1 cellular context compared by ENCODE assay signal in the genomic region with DNA sequence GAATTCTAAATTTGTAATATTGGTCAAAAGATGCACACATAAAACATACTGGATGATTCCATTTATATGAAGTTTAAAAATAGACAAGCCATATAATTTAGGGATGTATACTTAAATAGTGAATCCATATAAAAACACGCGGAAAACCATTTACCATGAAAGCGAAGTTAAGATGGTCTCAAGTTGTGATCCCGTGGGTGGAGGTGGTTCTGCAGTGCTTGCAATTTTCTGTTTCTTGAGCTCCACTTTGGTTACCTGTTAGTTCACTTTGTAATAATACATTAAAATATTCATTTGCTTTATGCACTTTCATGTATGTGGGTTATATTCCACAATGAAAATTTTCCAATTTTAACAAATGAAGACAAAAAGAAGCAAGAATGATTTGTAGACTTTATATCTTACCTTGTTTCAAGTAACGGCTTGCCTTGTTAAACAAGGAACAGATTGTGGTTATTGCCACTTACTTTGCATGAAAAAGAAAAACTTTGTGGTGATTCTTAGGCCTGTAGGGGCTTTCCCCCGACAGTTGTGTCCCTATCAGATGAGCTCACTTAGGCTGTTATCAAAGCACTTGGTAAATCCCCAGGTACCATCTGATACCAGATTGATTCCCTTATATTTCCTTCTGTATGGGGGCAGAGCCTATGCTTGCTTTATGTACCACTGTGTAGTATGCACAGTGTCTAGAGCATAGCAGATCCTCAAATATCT.
TF ChIP-seq lines count a peak whose summit lies in the region.

No MANE protein-coding gene starts in this region.

TF ChIP-seq in GM12878, 131 proteins besides CTCF, POLR2A, EP300 and RAD21 (continued from another document):
- TF ChIP-seq CEBPB (IDR thresholded peaks at IDR 0.05; ENCODE audit: borderline replicate concordance in 1 of 2, low read depth in 2 of 2, low read length in 2 of 2): peak in 1 of 2 experiments; percentile 52; a peak in 1 of 4 replicates
- TF ChIP-seq, protein P1, sequence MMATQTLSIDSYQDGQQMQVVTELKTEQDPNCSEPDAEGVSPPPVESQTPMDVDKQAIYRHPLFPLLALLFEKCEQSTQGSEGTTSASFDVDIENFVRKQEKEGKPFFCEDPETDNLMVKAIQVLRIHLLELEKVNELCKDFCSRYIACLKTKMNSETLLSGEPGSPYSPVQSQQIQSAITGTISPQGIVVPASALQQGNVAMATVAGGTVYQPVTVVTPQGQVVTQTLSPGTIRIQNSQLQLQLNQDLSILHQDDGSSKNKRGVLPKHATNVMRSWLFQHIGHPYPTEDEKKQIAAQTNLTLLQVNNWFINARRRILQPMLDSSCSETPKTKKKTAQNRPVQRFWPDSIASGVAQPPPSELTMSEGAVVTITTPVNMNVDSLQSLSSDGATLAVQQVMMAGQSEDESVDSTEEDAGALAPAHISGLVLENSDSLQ (IDR thresholded peaks at IDR 0.05): peak; percentile 24; the same call in 1 of the 2 replicates
- peak; percentile 54 for TF ChIP-seq IKZF1 (conservative IDR thresholded peaks at IDR 0.05)
- TF ChIP-seq ZBED1 (IDR thresholded peaks at IDR 0.05; ENCODE audit: borderline replicate concordance): peak; percentile 64
- TF ChIP-seq MXI1 (IDR thresholded peaks at IDR 0.05; ENCODE audit: low read depth, low read length): no peak
- no peak for TF ChIP-seq SMAD5 (IDR thresholded peaks at IDR 0.05; ENCODE audit: low read depth)
- TF ChIP-seq, protein P2, sequence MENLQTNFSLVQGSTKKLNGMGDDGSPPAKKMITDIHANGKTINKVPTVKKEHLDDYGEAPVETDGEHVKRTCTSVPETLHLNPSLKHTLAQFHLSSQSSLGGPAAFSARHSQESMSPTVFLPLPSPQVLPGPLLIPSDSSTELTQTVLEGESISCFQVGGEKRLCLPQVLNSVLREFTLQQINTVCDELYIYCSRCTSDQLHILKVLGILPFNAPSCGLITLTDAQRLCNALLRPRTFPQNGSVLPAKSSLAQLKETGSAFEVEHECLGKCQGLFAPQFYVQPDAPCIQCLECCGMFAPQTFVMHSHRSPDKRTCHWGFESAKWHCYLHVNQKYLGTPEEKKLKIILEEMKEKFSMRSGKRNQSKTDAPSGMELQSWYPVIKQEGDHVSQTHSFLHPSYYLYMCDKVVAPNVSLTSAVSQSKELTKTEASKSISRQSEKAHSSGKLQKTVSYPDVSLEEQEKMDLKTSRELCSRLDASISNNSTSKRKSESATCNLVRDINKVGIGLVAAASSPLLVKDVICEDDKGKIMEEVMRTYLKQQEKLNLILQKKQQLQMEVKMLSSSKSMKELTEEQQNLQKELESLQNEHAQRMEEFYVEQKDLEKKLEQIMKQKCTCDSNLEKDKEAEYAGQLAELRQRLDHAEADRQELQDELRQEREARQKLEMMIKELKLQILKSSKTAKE (IDR thresholded peaks at IDR 0.05; ENCODE audit: low read depth, poor library complexity, severe bottlenecking): peak; percentile 55
- TF ChIP-seq, protein P3, sequence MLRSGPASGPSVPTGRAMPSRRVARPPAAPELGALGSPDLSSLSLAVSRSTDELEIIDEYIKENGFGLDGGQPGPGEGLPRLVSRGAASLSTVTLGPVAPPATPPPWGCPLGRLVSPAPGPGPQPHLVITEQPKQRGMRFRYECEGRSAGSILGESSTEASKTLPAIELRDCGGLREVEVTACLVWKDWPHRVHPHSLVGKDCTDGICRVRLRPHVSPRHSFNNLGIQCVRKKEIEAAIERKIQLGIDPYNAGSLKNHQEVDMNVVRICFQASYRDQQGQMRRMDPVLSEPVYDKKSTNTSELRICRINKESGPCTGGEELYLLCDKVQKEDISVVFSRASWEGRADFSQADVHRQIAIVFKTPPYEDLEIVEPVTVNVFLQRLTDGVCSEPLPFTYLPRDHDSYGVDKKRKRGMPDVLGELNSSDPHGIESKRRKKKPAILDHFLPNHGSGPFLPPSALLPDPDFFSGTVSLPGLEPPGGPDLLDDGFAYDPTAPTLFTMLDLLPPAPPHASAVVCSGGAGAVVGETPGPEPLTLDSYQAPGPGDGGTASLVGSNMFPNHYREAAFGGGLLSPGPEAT (IDR thresholded peaks at IDR 0.05; ENCODE audit: low read depth): peak; percentile 73
- peak; percentile 27; the same call in 1 of the 2 replicates for TF ChIP-seq TBL1XR1 (IDR thresholded peaks at IDR 0.05; ENCODE audit: low read depth, low read length)
- TF ChIP-seq KAT2A (conservative IDR thresholded peaks at IDR 0.05; ENCODE audit: control insufficient read depth, low read depth, low read length): no peak
- TF ChIP-seq BACH1 (IDR thresholded peaks at IDR 0.05; ENCODE audit: borderline replicate concordance): peak; percentile 21; the same call in 1 of the 2 replicates
- no peak for TF ChIP-seq ESRRA (IDR thresholded peaks at IDR 0.05; ENCODE audit: low read length)
- TF ChIP-seq ZNF207 (IDR thresholded peaks at IDR 0.05; ENCODE audit: borderline replicate concordance): no peak
- TF ChIP-seq, protein P4, sequence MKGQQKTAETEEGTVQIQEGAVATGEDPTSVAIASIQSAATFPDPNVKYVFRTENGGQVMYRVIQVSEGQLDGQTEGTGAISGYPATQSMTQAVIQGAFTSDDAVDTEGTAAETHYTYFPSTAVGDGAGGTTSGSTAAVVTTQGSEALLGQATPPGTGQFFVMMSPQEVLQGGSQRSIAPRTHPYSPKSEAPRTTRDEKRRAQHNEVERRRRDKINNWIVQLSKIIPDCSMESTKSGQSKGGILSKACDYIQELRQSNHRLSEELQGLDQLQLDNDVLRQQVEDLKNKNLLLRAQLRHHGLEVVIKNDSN (IDR thresholded peaks at IDR 0.05; ENCODE audit: borderline replicate concordance, extremely low read length, insufficient read depth, low read depth, low read length): no peak
- TF ChIP-seq ZSCAN29 (IDR thresholded peaks at IDR 0.05): no peak
- TF ChIP-seq EGR1 (IDR thresholded peaks at IDR 0.05; ENCODE audit: borderline replicate concordance in 1 of 2, low read depth in 2 of 2, low read length in 2 of 2): peak in 1 of 2 experiments; percentile 55; a peak in 1 of 3 replicates
- no peak for TF ChIP-seq CHD1 (IDR thresholded peaks at IDR 0.05; ENCODE audit: low read depth, low read length)
- no peak for TF ChIP-seq HDAC2 (IDR thresholded peaks at IDR 0.05)
- TF ChIP-seq POU2F2 (IDR thresholded peaks at IDR 0.05; ENCODE audit: borderline replicate concordance, low read depth, low read length): peak; percentile 89
- TF ChIP-seq, protein P5, sequence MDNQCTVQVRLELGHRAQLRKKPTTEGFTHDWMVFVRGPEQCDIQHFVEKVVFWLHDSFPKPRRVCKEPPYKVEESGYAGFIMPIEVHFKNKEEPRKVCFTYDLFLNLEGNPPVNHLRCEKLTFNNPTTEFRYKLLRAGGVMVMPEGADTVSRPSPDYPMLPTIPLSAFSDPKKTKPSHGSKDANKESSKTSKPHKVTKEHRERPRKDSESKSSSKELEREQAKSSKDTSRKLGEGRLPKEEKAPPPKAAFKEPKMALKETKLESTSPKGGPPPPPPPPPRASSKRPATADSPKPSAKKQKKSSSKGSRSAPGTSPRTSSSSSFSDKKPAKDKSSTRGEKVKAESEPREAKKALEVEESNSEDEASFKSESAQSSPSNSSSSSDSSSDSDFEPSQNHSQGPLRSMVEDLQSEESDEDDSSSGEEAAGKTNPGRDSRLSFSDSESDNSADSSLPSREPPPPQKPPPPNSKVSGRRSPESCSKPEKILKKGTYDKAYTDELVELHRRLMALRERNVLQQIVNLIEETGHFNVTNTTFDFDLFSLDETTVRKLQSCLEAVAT (IDR thresholded peaks at IDR 0.05): peak; percentile 66
- TF ChIP-seq, protein P6, sequence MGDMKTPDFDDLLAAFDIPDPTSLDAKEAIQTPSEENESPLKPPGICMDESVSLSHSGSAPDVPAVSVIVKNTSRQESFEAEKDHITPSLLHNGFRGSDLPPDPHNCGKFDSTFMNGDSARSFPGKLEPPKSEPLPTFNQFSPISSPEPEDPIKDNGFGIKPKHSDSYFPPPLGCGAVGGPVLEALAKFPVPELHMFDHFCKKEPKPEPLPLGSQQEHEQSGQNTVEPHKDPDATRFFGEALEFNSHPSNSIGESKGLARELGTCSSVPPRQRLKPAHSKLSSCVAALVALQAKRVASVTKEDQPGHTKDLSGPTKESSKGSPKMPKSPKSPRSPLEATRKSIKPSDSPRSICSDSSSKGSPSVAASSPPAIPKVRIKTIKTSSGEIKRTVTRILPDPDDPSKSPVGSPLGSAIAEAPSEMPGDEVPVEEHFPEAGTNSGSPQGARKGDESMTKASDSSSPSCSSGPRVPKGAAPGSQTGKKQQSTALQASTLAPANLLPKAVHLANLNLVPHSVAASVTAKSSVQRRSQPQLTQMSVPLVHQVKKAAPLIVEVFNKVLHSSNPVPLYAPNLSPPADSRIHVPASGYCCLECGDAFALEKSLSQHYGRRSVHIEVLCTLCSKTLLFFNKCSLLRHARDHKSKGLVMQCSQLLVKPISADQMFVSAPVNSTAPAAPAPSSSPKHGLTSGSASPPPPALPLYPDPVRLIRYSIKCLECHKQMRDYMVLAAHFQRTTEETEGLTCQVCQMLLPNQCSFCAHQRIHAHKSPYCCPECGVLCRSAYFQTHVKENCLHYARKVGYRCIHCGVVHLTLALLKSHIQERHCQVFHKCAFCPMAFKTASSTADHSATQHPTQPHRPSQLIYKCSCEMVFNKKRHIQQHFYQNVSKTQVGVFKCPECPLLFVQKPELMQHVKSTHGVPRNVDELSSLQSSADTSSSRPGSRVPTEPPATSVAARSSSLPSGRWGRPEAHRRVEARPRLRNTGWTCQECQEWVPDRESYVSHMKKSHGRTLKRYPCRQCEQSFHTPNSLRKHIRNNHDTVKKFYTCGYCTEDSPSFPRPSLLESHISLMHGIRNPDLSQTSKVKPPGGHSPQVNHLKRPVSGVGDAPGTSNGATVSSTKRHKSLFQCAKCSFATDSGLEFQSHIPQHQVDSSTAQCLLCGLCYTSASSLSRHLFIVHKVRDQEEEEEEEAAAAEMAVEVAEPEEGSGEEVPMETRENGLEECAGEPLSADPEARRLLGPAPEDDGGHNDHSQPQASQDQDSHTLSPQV (IDR thresholded peaks at IDR 0.05): no peak
- TF ChIP-seq, protein P7, sequence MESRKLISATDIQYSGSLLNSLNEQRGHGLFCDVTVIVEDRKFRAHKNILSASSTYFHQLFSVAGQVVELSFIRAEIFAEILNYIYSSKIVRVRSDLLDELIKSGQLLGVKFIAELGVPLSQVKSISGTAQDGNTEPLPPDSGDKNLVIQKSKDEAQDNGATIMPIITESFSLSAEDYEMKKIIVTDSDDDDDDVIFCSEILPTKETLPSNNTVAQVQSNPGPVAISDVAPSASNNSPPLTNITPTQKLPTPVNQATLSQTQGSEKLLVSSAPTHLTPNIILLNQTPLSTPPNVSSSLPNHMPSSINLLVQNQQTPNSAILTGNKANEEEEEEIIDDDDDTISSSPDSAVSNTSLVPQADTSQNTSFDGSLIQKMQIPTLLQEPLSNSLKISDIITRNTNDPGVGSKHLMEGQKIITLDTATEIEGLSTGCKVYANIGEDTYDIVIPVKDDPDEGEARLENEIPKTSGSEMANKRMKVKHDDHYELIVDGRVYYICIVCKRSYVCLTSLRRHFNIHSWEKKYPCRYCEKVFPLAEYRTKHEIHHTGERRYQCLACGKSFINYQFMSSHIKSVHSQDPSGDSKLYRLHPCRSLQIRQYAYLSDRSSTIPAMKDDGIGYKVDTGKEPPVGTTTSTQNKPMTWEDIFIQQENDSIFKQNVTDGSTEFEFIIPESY (IDR thresholded peaks at IDR 0.05): no peak
- TF ChIP-seq, protein P8, sequence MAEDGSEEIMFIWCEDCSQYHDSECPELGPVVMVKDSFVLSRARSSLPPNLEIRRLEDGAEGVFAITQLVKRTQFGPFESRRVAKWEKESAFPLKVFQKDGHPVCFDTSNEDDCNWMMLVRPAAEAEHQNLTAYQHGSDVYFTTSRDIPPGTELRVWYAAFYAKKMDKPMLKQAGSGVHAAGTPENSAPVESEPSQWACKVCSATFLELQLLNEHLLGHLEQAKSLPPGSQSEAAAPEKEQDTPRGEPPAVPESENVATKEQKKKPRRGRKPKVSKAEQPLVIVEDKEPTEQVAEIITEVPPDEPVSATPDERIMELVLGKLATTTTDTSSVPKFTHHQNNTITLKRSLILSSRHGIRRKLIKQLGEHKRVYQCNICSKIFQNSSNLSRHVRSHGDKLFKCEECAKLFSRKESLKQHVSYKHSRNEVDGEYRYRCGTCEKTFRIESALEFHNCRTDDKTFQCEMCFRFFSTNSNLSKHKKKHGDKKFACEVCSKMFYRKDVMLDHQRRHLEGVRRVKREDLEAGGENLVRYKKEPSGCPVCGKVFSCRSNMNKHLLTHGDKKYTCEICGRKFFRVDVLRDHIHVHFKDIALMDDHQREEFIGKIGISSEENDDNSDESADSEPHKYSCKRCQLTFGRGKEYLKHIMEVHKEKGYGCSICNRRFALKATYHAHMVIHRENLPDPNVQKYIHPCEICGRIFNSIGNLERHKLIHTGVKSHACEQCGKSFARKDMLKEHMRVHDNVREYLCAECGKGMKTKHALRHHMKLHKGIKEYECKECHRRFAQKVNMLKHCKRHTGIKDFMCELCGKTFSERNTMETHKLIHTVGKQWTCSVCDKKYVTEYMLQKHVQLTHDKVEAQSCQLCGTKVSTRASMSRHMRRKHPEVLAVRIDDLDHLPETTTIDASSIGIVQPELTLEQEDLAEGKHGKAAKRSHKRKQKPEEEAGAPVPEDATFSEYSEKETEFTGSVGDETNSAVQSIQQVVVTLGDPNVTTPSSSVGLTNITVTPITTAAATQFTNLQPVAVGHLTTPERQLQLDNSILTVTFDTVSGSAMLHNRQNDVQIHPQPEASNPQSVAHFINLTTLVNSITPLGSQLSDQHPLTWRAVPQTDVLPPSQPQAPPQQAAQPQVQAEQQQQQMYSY (CRISPR knock-in tag; IDR thresholded peaks at IDR 0.05): no peak
- TF ChIP-seq, protein P9, sequence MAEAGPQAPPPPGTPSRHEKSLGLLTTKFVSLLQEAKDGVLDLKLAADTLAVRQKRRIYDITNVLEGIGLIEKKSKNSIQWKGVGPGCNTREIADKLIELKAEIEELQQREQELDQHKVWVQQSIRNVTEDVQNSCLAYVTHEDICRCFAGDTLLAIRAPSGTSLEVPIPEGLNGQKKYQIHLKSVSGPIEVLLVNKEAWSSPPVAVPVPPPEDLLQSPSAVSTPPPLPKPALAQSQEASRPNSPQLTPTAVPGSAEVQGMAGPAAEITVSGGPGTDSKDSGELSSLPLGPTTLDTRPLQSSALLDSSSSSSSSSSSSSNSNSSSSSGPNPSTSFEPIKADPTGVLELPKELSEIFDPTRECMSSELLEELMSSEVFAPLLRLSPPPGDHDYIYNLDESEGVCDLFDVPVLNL (IDR thresholded peaks at IDR 0.05; ENCODE audit: low read depth, low read length): no peak
- peak; percentile 65; the same call in 1 of the 2 replicates for TF ChIP-seq TCF7 (IDR thresholded peaks at IDR 0.05; ENCODE audit: borderline replicate concordance)
- TF ChIP-seq CHD4 (IDR thresholded peaks at IDR 0.05): no peak
- TF ChIP-seq TCF12 (IDR thresholded peaks at IDR 0.05; ENCODE audit: low read depth, low read length): no peak
- peak; percentile 70 for TF ChIP-seq MTA2 (IDR thresholded peaks at IDR 0.05; ENCODE audit: low read depth)
- TF ChIP-seq DPF2 (IDR thresholded peaks at IDR 0.05): 0 out of 2 replicates have a peak, but pooled peaks have one; percentile 31
